ENCODE assay signal across 19 cellular contexts in genomic region chr11:56706486-56706885, GRCh38. TPM values are rescaled to one million over a fixed set of nuclear protein-coding genes. Genes with fewer than 3 reads are reported as not detected.
DNase-seq lines count a peak whose midpoint lies in the region; ATAC-seq and TF ChIP-seq lines count a peak whose summit lies in the region.
"Had no signal": no experiment of that assay in that cellular context is flagged by ENCODE, and none has a peak within 500 bp of the region (broad histone marks: within the 10 kb centered on the region; RNA-seq: fewer than 3 reads in every experiment).

No MANE protein-coding gene starts in this region.

- no peak overlapping the region for H3K4me3 ChIP-seq in aorta (ENCODE audit: low read length in 2 of 2)
- H3K4me3 ChIP-seq: GM23248 had no signal

- H3K27me3 ChIP-seq in foreskin keratinocyte = no peaks in the 10 kb centered on the region
- H3K27me3 ChIP-seq in aorta (ENCODE audit: control insufficient read depth in 1 of 2, insufficient read depth in 2 of 2, low read length in 1 of 2) = no peaks in the 10 kb centered on the region

- intact Hi-C loops in aorta (cut with DNase I) = no loop called here

- 89% methylated on average over 2 of the region's 2 CpGs for WGBS in aorta, 2 donors

- H3K27ac Mint-ChIP-seq in activated naive CD4-positive, alpha-beta T cell treated with anti-CD3 and anti-CD28 coated beads, Interleukin-2, amount 50 U/mL, for 72 hours = no peak overlapping the region
- H3K27ac Mint-ChIP-seq: CD4-positive, alpha-beta T cell had no signal

- TF ChIP-seq CTCF in foreskin keratinocyte (conservative IDR thresholded peaks at IDR 0.05) = no peak
- TF ChIP-seq CTCF in GM13977 (IDR thresholded peaks at IDR 0.05; ENCODE audit: extremely low read depth, insufficient read depth, missing control alignments) = no peak

- peaks cover 4 to 8% of the 10 kb centered on the region in 2 donors for H3K9me3 Mint-ChIP-seq in activated naive CD4-positive, alpha-beta T cell treated with anti-CD3 and anti-CD28 coated beads, Interleukin-2, amount 50 U/mL, for 72 hours

- H3K27ac ChIP-seq in foreskin keratinocyte (no peak overlapping the region), aorta (ENCODE audit: low read depth in 1 of 2, low read length in 2 of 2) (no peak overlapping the region)
- H3K27ac ChIP-seq: GM23248 had no signal

- ATAC-seq in foreskin keratinocyte (peak; percentile 82), aorta (ENCODE audit: low FRiP score) (peak; percentile 19), GM21529 (IDR thresholded peaks at IDR 0.05; ENCODE audit: unreplicated experiment) (no peak)
- ATAC-seq in activated naive CD4-positive, alpha-beta T cell treated with anti-CD3 and anti-CD28 coated beads, Interleukin-2, amount 50 U/mL, for 72 hours = no peak
- ATAC-seq: HCT116 had no signal

- H3K9me3 ChIP-seq in aorta (ENCODE audit: control insufficient read depth, low read length) = peaks cover 1% of the 10 kb centered on the region

- DNase-seq in HT1080 (ENCODE audit: low read depth) = peak; percentile 45
- peak; percentile 4 for DNase-seq in SK-MEL-5 (ENCODE audit: low read depth, low spot score)
- DNase-seq in foreskin keratinocyte = peak; percentile 30 to 58
- DNase-seq in aorta = no peak
- DNase-seq in activated naive CD4-positive, alpha-beta T cell treated with anti-CD3 and anti-CD28 coated beads, Interleukin-2, amount 50 U/mL, for 72 hours (ENCODE audit: low spot score in 2 of 2) = no peak
- no peak for DNase-seq in GM13977 (ENCODE audit: low spot score)
- DNase-seq: ACHN; AML-193; CD4-positive, alpha-beta T cell; GM23248; KBM-7; MM.1S; NCI-H1092 treated with DMSO at 0.1 percent for 48 hours; NCI-H1694 treated with DMSO at 0.1 percent for 48 hours; NCI-H226; NCI-H524 treated with DMSO at 0.1 percent for 48 hours had no signal

- H3K4me1 ChIP-seq in foreskin keratinocyte = peaks cover 12% of the 10 kb centered on the region
- H3K4me1 ChIP-seq in aorta (ENCODE audit: control insufficient read depth in 1 of 2, insufficient read depth in 2 of 2, low read length in 2 of 2) = no peaks in the 10 kb centered on the region

- no peaks in the 10 kb centered on the region for H3K36me3 Mint-ChIP-seq in activated naive CD4-positive, alpha-beta T cell treated with anti-CD3 and anti-CD28 coated beads, Interleukin-2, amount 50 U/mL, for 72 hours

- no peaks in the 10 kb centered on the region for H3K36me3 ChIP-seq in aorta (ENCODE audit: control insufficient read depth in 1 of 2, insufficient read depth in 2 of 2, low read length in 1 of 2)

- in situ Hi-C loops in SK-MEL-5 (cut with HindIII; ENCODE audit: low pct_unique_long_range_greater_than_20kb, low sequenced_read_pairs) (no loop called here), GM13977 (cut with MboI; ENCODE audit: low pct_unique_long_range_greater_than_20kb, low sequenced_read_pairs, unreplicated experiment) (no loop called here)

RNA-seq across cellular contexts. Expression of gene OR9G1, which starts 7.6 kb away (rescaled TPM):
- total RNA-seq in HT1080 (2014; rRNA removed; shearing (Covaris generic)) = not detected in 2 replicates
- polyA plus RNA-seq in HT1080 (2015; cell fraction: cytosol; rRNA removed) = not detected in 2 replicates
- polyA plus RNA-seq in HT1080 (2015; cell fraction: nucleus; rRNA removed) = not detected in 2 replicates
- total RNA-seq in SK-MEL-5 (2014; rRNA removed; shearing (Covaris generic)) = not detected in 2 replicates
- not detected in 2 replicates for polyA plus RNA-seq in SK-MEL-5 (2015; cell fraction: cytosol; rRNA removed)
- polyA plus RNA-seq in SK-MEL-5 (2015; cell fraction: nucleus; rRNA removed) = not detected in 2 replicates
- total RNA-seq in foreskin keratinocyte (not detected in 2 replicates), aorta (not detected)
- polyA plus RNA-seq in foreskin keratinocyte (not detected in 2 replicates), aorta (not detected)
- total RNA-seq in activated naive CD4-positive, alpha-beta T cell treated with anti-CD3 and anti-CD28 coated beads, Interleukin-2, amount 50 U/mL, for 72 hours = not detected
- total RNA-seq: CD4-positive, alpha-beta T cell; G401; GM23248 had no signal
- polyA plus RNA-seq: GM23248 had no signal

RNA-seq across cellular contexts. Expression of gene OR9G4, which starts 42.0 kb away (rescaled TPM):
- not detected in 2 replicates for total RNA-seq in HT1080 (2014; rRNA removed; shearing (Covaris generic))
- polyA plus RNA-seq in HT1080 (2015; cell fraction: cytosol; rRNA removed) = not detected in 2 replicates
- polyA plus RNA-seq in HT1080 (2015; cell fraction: nucleus; rRNA removed) = not detected in 2 replicates
- total RNA-seq in SK-MEL-5 (2014; rRNA removed; shearing (Covaris generic)) = not detected in 2 replicates
- polyA plus RNA-seq in SK-MEL-5 (2015; cell fraction: cytosol; rRNA removed) = not detected in 2 replicates
- not detected in 2 replicates for polyA plus RNA-seq in SK-MEL-5 (2015; cell fraction: nucleus; rRNA removed)
- total RNA-seq in foreskin keratinocyte (not detected in 2 replicates), aorta (not detected)
- polyA plus RNA-seq in foreskin keratinocyte (not detected in 2 replicates), aorta (not detected)
- not detected for total RNA-seq in activated naive CD4-positive, alpha-beta T cell treated with anti-CD3 and anti-CD28 coated beads, Interleukin-2, amount 50 U/mL, for 72 hours
- total RNA-seq: CD4-positive, alpha-beta T cell; G401; GM23248 had no signal
- polyA plus RNA-seq: GM23248 had no signal

RNA-seq across cellular contexts. Expression of gene OR5AR1, which starts 43.0 kb away (rescaled TPM):
- total RNA-seq in HT1080 (2014; rRNA removed; shearing (Covaris generic)) = not detected in 2 replicates
- polyA plus RNA-seq in HT1080 (2015; cell fraction: cytosol; rRNA removed) = not detected in 2 replicates
- polyA plus RNA-seq in HT1080 (2015; cell fraction: nucleus; rRNA removed) = not detected in 2 replicates
- total RNA-seq in SK-MEL-5 (2014; rRNA removed; shearing (Covaris generic)) = not detected in 2 replicates
- polyA plus RNA-seq in SK-MEL-5 (2015; cell fraction: cytosol; rRNA removed) = not detected in 2 replicates
- polyA plus RNA-seq in SK-MEL-5 (2015; cell fraction: nucleus; rRNA removed) = not detected in 2 replicates
- not detected in 2 replicates for total RNA-seq in foreskin keratinocyte
- polyA plus RNA-seq in foreskin keratinocyte = not detected in 2 replicates
- not detected for total RNA-seq in aorta
- polyA plus RNA-seq in aorta = not detected
- total RNA-seq in activated naive CD4-positive, alpha-beta T cell treated with anti-CD3 and anti-CD28 coated beads, Interleukin-2, amount 50 U/mL, for 72 hours = not detected
- total RNA-seq: CD4-positive, alpha-beta T cell; G401; GM23248 had no signal
- polyA plus RNA-seq: GM23248 had no signal

Comparison
In these comparisons a context has a peak if more than half of its experiments do, and no peak if none do; other contexts are left out.
1. DNase-seq: peak in HT1080 (single experiment), SK-MEL-5 (single experiment) and foreskin keratinocyte (2 of 2); none in aorta (0 of 2), activated naive CD4-positive, alpha-beta T cell treated with anti-CD3 and anti-CD28 coated beads, Interleukin-2, amount 50 U/mL, for 72 hours (0 of 2) and GM13977 (single experiment).
2. ATAC-seq: peak in foreskin keratinocyte (single experiment) and aorta (single experiment); none in GM21529 (single experiment) and activated naive CD4-positive, alpha-beta T cell treated with anti-CD3 and anti-CD28 coated beads, Interleukin-2, amount 50 U/mL, for 72 hours (0 of 2).